Comparison of ENCODE assay signal across 24 cellular contexts in the genomic region with DNA sequence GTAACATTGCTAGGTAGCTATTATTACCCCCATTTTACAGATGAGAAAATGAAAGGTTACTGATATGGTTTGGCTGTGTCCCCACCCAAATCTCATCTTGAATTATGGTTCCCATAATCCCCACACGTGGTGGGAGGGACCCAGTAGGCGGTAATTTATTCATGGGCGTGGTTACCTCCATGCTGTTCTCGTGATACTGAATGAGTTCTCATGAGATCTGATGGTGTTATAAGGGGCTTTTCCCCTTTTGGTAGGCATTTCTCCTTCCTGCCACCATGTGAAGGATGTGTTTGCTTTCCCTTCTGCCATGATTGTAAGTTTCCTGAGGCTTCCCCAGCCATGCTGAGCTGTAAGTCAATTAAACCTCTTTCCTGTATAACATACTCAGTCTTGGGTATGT.
"Had no signal": no experiment of that assay in that cellular context is flagged by ENCODE, and none has a peak within 500 bp of the region (broad histone marks: within the 10 kb centered on the region; RNA-seq: fewer than 3 reads in every experiment).

No MANE protein-coding gene starts in this region.

- ATAC-seq: activated T-cell treated with anti-CD3 and anti-CD28 coated beads, Interleukin-2, amount 50 U/mL, for 72 hours had no signal

- H3K9me2 ChIP-seq: SK-N-SH had no signal

- H3K27ac ChIP-seq: RWPE1, SJCRH30, VCaP had no signal

- H3K36me3 Mint-ChIP-seq: activated naive CD4-positive, alpha-beta T cell treated with anti-CD3 and anti-CD28 coated beads, Interleukin-2, amount 10 ng/mL, durations not matched to agents 7 days and 5 days; activated naive CD8-positive, alpha-beta T cell treated with anti-CD3 and anti-CD28 coated beads, Interleukin-2, amount 10 ng/mL, durations not matched to agents 7 days and 5 days had no signal

- H3K36me3 ChIP-seq: MG63, Peyer's patch, SJCRH30 had no signal

- H3K9ac ChIP-seq: SK-N-SH had no signal

- H3K9me3 ChIP-seq: MG63, Peyer's patch, SK-N-SH had no signal

- H3K4me1 Mint-ChIP-seq: activated CD4-positive, alpha-beta memory T cell treated with anti-CD3 and anti-CD28 coated beads, Interleukin-2, amount 10 ng/mL, durations not matched to agents 7 days and 5 days; activated naive CD8-positive, alpha-beta T cell treated with anti-CD3 and anti-CD28 coated beads, Interleukin-2, amount 10 ng/mL, durations not matched to agents 7 days and 5 days had no signal

- DNase-seq: activated CD4-positive, alpha-beta memory T cell treated with anti-CD3 and anti-CD28 coated beads, Interleukin-2, amount 10 ng/mL, durations not matched to agents 7 days and 5 days; activated CD4-positive, alpha-beta T cell treated with anti-CD3 and anti-CD28 coated beads, Interleukin-2, amount 50 U/mL, for 1 hour; activated CD4-positive, CD25-positive, alpha-beta regulatory T cell; activated CD8-positive, alpha-beta memory T cell treated with anti-CD3 and anti-CD28 coated beads, Interleukin-2, amount 50 U/mL, for 4 hours; activated gamma-delta T cell treated with Interleukin-2 at 50 U/mL for 16 hours; activated naive CD4-positive, alpha-beta T cell treated with anti-CD3 and anti-CD28 coated beads, Interleukin-2, amount 10 ng/mL, durations not matched to agents 7 days and 5 days; activated naive CD8-positive, alpha-beta T cell treated with anti-CD3 and anti-CD28 coated beads, Interleukin-2, amount 10 ng/mL, durations not matched to agents 7 days and 5 days; activated T-cell treated with anti-CD3 and anti-CD28 coated beads, Interleukin-2, amount 50 U/mL, for 72 hours; aorta; MG63; MV-4-11; NCI-H1105; NCI-H1436; NCI-H1694 treated with DMSO at 0.1 percent for 48 hours; NCI-H2029 treated with DMSO at 0.1 percent for 48 hours; NCI-H510A treated with DMSO at 0.1 percent for 48 hours; Peyer's patch; Right ventricle myocardium superior; SJCRH30; SK-N-SH; T-helper 1 cell had no signal

- H3K4me3 ChIP-seq: MG63, Peyer's patch, SJCRH30 had no signal

- H3K4me3 Mint-ChIP-seq: activated CD4-positive, alpha-beta memory T cell treated with anti-CD3 and anti-CD28 coated beads, Interleukin-2, amount 10 ng/mL, durations not matched to agents 7 days and 5 days; activated naive CD4-positive, alpha-beta T cell treated with anti-CD3 and anti-CD28 coated beads, Interleukin-2, amount 10 ng/mL, durations not matched to agents 7 days and 5 days; activated naive CD8-positive, alpha-beta T cell treated with anti-CD3 and anti-CD28 coated beads, Interleukin-2, amount 10 ng/mL, durations not matched to agents 7 days and 5 days; activated T-cell treated with anti-CD3 and anti-CD28 coated beads, Interleukin-2, amount 50 U/mL, for 72 hours had no signal

- H3K27me3 ChIP-seq: MG63, Peyer's patch, SJCRH30 had no signal

- H3K4me1 ChIP-seq: SJCRH30 had no signal

- H3K9me3 Mint-ChIP-seq: activated CD4-positive, alpha-beta memory T cell treated with anti-CD3 and anti-CD28 coated beads, Interleukin-2, amount 10 ng/mL, durations not matched to agents 7 days and 5 days; activated naive CD4-positive, alpha-beta T cell treated with anti-CD3 and anti-CD28 coated beads, Interleukin-2, amount 10 ng/mL, durations not matched to agents 7 days and 5 days; activated naive CD8-positive, alpha-beta T cell treated with anti-CD3 and anti-CD28 coated beads, Interleukin-2, amount 10 ng/mL, durations not matched to agents 7 days and 5 days; activated T-cell treated with anti-CD3 and anti-CD28 coated beads, Interleukin-2, amount 50 U/mL, for 72 hours; activated T-helper 2 cell treated with anti-CD3 and anti-CD28 coated beads, Interferon-gamma antibody, Interleukin-2, Interleukin-4, amounts not matched to agents 10 μg/mL and 5 μg/mL and 100 μg/mL, durations not matched to agents 14 hours and 24 hours and 36 hours had no signal

- H3K4me2 ChIP-seq: SK-N-SH had no signal

- H3K27ac Mint-ChIP-seq: activated CD4-positive, alpha-beta memory T cell treated with anti-CD3 and anti-CD28 coated beads, Interleukin-2, amount 10 ng/mL, durations not matched to agents 7 days and 5 days; activated naive CD4-positive, alpha-beta T cell treated with anti-CD3 and anti-CD28 coated beads, Interleukin-2, amount 10 ng/mL, durations not matched to agents 7 days and 5 days; activated naive CD8-positive, alpha-beta T cell treated with anti-CD3 and anti-CD28 coated beads, Interleukin-2, amount 10 ng/mL, durations not matched to agents 7 days and 5 days; activated T-cell treated with anti-CD3 and anti-CD28 coated beads, Interleukin-2, amount 50 U/mL, for 72 hours; activated T-helper 2 cell treated with anti-CD3 and anti-CD28 coated beads, Interferon-gamma antibody, Interleukin-2, Interleukin-4, amounts not matched to agents 10 μg/mL and 5 μg/mL and 100 μg/mL, durations not matched to agents 14 hours and 24 hours and 36 hours had no signal
